15 cellular contexts compared by ENCODE assay signal in genomic region chr11:70307176-70307575, GRCh38. TPM values are rescaled to one million over a fixed set of nuclear protein-coding genes. Genes with fewer than 3 reads are reported as not detected.
DNase-seq lines count a peak whose midpoint lies in the region; ATAC-seq, FAIRE-seq and TF ChIP-seq lines count a peak whose summit lies in the region.
"Had no signal": no experiment of that assay in that cellular context is flagged by ENCODE, and none has a peak within 500 bp of the region (broad histone marks: within the 10 kb centered on the region; RNA-seq: fewer than 3 reads in every experiment).

No MANE protein-coding gene starts in this region.

- DNase-seq in EH (ENCODE audit: low read depth) = peak; percentile 30
- no peak for DNase-seq in RWPE2 (ENCODE audit: low spot score)
- DNase-seq in dermis blood vessel endothelial cell = peak; percentile 75
- no peak for DNase-seq in osteocyte (ENCODE audit: extremely low spot score, unreplicated experiment)
- no peak for DNase-seq in caudate nucleus (lab: John Stamatoyannopoulos, UW)
- no peak for DNase-seq in COLO668 (lab: John Stamatoyannopoulos, UW; ENCODE audit: unreplicated experiment)
- DNase-seq in H7 = no peak
- DNase-seq in D721Med (ENCODE audit: insufficient read length, low spot score) = no peak
- DNase-seq: activated effector memory CD4-positive, alpha-beta T cell treated with Interleukin-2 at 50 U/mL for 16 hours; aorta; naive thymus-derived CD4-positive, alpha-beta T cell; NCI-H510A treated with DMSO at 0.1 percent for 48 hours; uterus had no signal

- H3K36me3 Mint-ChIP-seq in osteocyte (ENCODE audit: unreplicated experiment) = peaks cover 14% of the 10 kb centered on the region

- ATAC-seq in RWPE2 (ENCODE audit: low read depth) = peak; percentile 36; the same call in 1 of the 3 replicates
- ATAC-seq: naive thymus-derived CD4-positive, alpha-beta T cell had no signal

- peaks cover 10% of the 10 kb centered on the region for H3K36me3 ChIP-seq in RWPE2 (ENCODE audit: low read depth)
- peaks cover 3% of the 10 kb centered on the region; the same call in 1 of the 2 replicates for H3K36me3 ChIP-seq in H7 (replicated peaks; ENCODE audit: control insufficient read depth, insufficient read depth, low read length)
- H3K36me3 ChIP-seq: uterus had no signal

- peaks cover 42% of the 10 kb centered on the region for H3K4me1 Mint-ChIP-seq in osteocyte (ENCODE audit: unreplicated experiment)

- no peaks in the 10 kb centered on the region for H3K9me3 ChIP-seq in RWPE2 (ENCODE audit: severe bottlenecking)
- H3K9me3 ChIP-seq: uterus had no signal

- H3K9me3 Mint-ChIP-seq in osteocyte (ENCODE audit: unreplicated experiment) = no peaks in the 10 kb centered on the region
- H3K9me3 Mint-ChIP-seq: naive thymus-derived CD4-positive, alpha-beta T cell; stimulated activated naive CD8-positive, alpha-beta T cell treated with anti-CD3 and anti-CD28 coated beads, Interleukin-15, Interleukin-2, amounts not matched to agents 100 ng/mL and 50 ng/mL, for 24 hours had no signal

- H3K27me3 ChIP-seq in RWPE2 (ENCODE audit: insufficient read depth, poor library complexity, severe bottlenecking) = no peaks in the 10 kb centered on the region
- no peaks in the 10 kb centered on the region for H3K27me3 ChIP-seq in H7 (ENCODE audit: control insufficient read depth, insufficient read depth, low read length)
- H3K27me3 ChIP-seq: uterus had no signal

- peaks cover 23% of the 10 kb centered on the region for H3K4me1 ChIP-seq in RWPE2 (ENCODE audit: insufficient read depth, poor library complexity, severe bottlenecking)

- H3K27me3 Mint-ChIP-seq in osteocyte (ENCODE audit: unreplicated experiment) = no peaks in the 10 kb centered on the region
- H3K27me3 Mint-ChIP-seq: B cell; naive thymus-derived CD4-positive, alpha-beta T cell; stimulated activated naive CD8-positive, alpha-beta T cell treated with anti-CD3 and anti-CD28 coated beads, Interleukin-15, Interleukin-2, amounts not matched to agents 100 ng/mL and 50 ng/mL, for 24 hours had no signal

- H3K4me3 Mint-ChIP-seq in osteocyte (ENCODE audit: unreplicated experiment) = no peak overlapping the region
- H3K4me3 Mint-ChIP-seq: B cell; naive thymus-derived CD4-positive, alpha-beta T cell; stimulated activated naive CD8-positive, alpha-beta T cell treated with anti-CD3 and anti-CD28 coated beads, Interleukin-15, Interleukin-2, amounts not matched to agents 100 ng/mL and 50 ng/mL, for 24 hours had no signal

- FAIRE-seq in D721Med (lab: Jason Lieb, UNC) = no peak

- peak overlapping the region; percentile 76 for H3K27ac Mint-ChIP-seq in osteocyte (ENCODE audit: unreplicated experiment)
- H3K27ac Mint-ChIP-seq: B cell; stimulated activated naive CD8-positive, alpha-beta T cell treated with anti-CD3 and anti-CD28 coated beads, Interleukin-15, Interleukin-2, amounts not matched to agents 100 ng/mL and 50 ng/mL, for 24 hours had no signal

- TF ChIP-seq CTCF in RWPE2 (IDR thresholded peaks at IDR 0.05; ENCODE audit: poor library complexity, severe bottlenecking) (no peak), osteocyte (IDR thresholded peaks at IDR 0.05) (no peak), D721Med (IDR thresholded peaks at IDR 0.05; ENCODE audit: insufficient read depth, missing control alignments) (no peak)

- peak overlapping the region; percentile 49 for H3K27ac ChIP-seq in RWPE2 (ENCODE audit: poor library complexity, severe bottlenecking)
- H3K27ac ChIP-seq in caudate nucleus (ENCODE audit: low read depth, low read length) = no peak overlapping the region

- no peak overlapping the region for H3K4me3 ChIP-seq in RWPE2 (ENCODE audit: severe bottlenecking)
- H3K4me3 ChIP-seq in H7 (ENCODE audit: insufficient read depth, low read depth, low read length) = no peak overlapping the region
- H3K4me3 ChIP-seq: uterus had no signal

RNA-seq across cellular contexts. Expression of gene PPFIA1, which starts 36.7 kb away (rescaled TPM):
- total RNA-seq in dermis blood vessel endothelial cell (33.5 and 39.9 TPM in 2 replicates), osteocyte (63.1 and 70.4 TPM in 2 replicates)
- total RNA-seq in H7 (2014; rRNA removed; shearing (Covaris generic)) = 51.5 and 52.2 TPM in 2 replicates

Comparison
In these comparisons a context has a peak if more than half of its experiments do, and no peak if none do; other contexts are left out.
1. DNase-seq: peak in EH (single experiment) and dermis blood vessel endothelial cell (single experiment); none in RWPE2 (single experiment), osteocyte (single experiment), caudate nucleus (0 of 61), COLO668 (single experiment), H7 (single experiment) and D721Med (single experiment).